In the genomic region with DNA sequence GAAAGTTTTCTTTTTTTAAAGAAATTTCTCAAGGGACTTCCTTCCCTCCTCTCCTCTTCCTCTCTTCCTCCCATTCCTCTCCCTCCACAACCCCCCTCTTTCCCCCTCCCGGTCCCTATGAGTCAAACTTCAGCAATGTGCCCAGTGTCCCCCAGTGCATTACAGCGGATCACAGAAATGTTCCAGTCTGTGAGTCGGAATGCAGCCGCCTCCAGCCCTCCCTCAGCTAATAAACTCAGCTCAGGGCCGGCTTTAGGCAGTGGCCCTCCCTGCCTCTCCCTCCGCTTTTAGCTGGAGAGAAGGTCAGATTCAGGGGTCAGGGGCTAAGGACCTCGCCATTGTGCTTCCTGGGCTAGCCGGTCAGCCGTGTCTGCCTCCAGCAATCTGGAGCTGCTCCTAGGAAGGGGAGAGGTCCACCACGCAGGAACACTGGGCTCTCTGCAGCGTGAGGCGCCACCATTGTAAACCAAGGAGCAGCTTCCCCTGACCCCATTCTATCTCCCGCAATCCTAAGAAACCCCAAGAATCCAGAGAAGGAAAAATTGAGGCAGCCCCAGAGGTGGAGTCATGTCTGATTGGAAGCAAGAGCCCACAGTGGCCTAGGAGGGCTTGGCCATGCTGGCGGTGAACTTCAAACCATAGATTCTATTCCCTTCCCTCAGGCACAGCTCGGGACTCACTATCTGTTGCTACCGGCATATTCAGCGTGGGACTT, we compare ENCODE assay signal across 8 cellular contexts. TPM values are rescaled to one million over a fixed set of nuclear protein-coding genes. Genes with fewer than 3 reads are reported as not detected.
DNase-seq lines count a peak whose midpoint lies in the region; ATAC-seq, FAIRE-seq and TF ChIP-seq lines count a peak whose summit lies in the region.

No MANE protein-coding gene starts in this region.

- intact Hi-C loops in breast epithelium (cut with DNase I; ENCODE audit: low total_unique reads): no loop called here

- ATAC-seq in activated CD4-positive, CD25-positive, alpha-beta regulatory T cell treated with anti-CD3 and anti-CD28 coated beads, Interleukin-2, amount 50 U/mL, for 24 hours: no peak

- peaks cover 39 to 48% of the 10 kb centered on the region in 2 donors for H3K4me1 ChIP-seq in breast epithelium

- no peaks in the 10 kb centered on the region for H3K9me3 ChIP-seq in breast epithelium

- no peak for TF ChIP-seq POLR2A in breast epithelium (IDR thresholded peaks at IDR 0.05)

- DNase-seq in NCI-H460 (ENCODE audit: extremely low read depth, low read depth): peak; percentile 85
- DNase-seq in breast epithelium (ENCODE audit: low spot score in 2 of 2): peak; percentile 85 to 94
- peak; percentile 97 for DNase-seq in iris pigment epithelial cell (ENCODE audit: low read depth)
- no peak for DNase-seq in cortex of kidney (lab: John Stamatoyannopoulos, UW)
- DNase-seq in CD1c-positive myeloid dendritic cell (ENCODE audit: extremely low spot score): no peak

- H3K4me3 ChIP-seq in breast epithelium (peak overlapping the region; percentile 75 to 99 (median 91)), skin epidermis (peak overlapping the region; percentile 60 to 80 (median 71))

- H3K27ac ChIP-seq in breast epithelium (peak overlapping the region; percentile 98 to 100), skin epidermis (peak overlapping the region; percentile 88 to 99 (median 97))

- no peaks in the 10 kb centered on the region for H3K27me3 ChIP-seq in breast epithelium

- no peaks in the 10 kb centered on the region for H3K36me3 ChIP-seq in breast epithelium

- no peak for TF ChIP-seq CTCF in breast epithelium (IDR thresholded peaks at IDR 0.05)

- FAIRE-seq in G401.6 (lab: Jason Lieb, UNC): peak; percentile 95

RNA-seq across cellular contexts. Expression of gene HDAC7, which starts 1.1 kb away (rescaled TPM):
- 16.5 and 17.2 TPM in 2 replicates for total RNA-seq in NCI-H460 (2014; rRNA removed; shearing (Covaris generic))
- 33.2 and 49.4 TPM in 2 replicates for polyA plus RNA-seq in NCI-H460 (2014; cell fraction: nucleus; rRNA removed)
- 10 to 100 TPM; 37.6 to 77.0 (median 44.9) TPM for total RNA-seq in breast epithelium

RNA-seq across cellular contexts. Expression of gene SLC48A1, which starts 47.8 kb away (rescaled TPM):
- total RNA-seq in NCI-H460 (2014; rRNA removed; shearing (Covaris generic)): 111 and 123 TPM in 2 replicates
- 165 and 231 TPM in 2 replicates for polyA plus RNA-seq in NCI-H460 (2014; cell fraction: nucleus; rRNA removed)
- 10 to 100 TPM; 27.5 to 51.5 (median 30.6) TPM for total RNA-seq in breast epithelium

Comparison
In these comparisons a context has a peak if more than half of its experiments do, and no peak if none do; other contexts are left out.
1. DNase-seq: peak in NCI-H460 (single experiment), breast epithelium (2 of 2) and iris pigment epithelial cell (single experiment); none in cortex of kidney (single experiment) and CD1c-positive myeloid dendritic cell (single experiment).